Comparison of ENCODE assay signal across 8 cellular contexts in the genomic region with DNA sequence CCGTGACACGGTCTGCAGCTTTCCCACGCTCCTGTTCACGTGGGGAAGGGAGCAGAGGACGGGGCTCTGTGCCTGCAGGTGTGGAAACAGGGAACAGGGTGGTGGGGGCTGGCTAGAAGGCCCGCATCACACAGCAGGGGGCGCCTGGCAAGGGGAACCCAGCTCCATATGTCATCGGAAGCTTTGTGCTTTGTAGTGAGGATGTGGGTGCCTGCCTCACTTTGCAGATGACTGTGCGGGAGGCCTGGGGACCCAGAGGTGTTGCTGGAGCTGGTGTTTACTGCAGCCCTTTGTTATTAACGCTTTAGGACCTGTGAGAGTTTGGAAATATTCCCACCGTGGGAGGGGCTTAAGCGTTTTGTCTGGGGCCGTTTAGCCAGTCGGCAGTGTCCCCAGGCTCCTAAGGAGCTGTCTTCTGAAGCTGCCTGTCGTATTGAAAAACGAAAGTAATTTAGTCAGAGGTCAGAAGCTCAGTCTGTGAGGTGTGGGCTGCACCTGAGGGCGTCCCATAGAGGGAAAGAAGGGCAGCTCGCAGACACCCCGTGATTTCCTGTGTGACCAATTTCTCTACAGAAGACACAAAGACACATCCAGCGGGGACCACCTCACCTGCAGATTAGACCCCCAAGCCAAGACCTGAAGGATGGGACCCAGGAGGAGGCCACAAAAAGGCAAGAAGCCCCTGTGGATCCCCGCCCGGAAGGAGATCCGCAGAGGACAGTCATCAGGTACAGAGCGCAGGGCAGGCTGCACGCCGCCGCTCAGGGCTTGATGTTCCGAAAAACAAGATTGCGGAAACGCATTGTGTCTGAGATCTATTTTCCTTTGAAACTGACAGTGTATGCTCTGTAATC. TPM values are rescaled to one million over a fixed set of nuclear protein-coding genes. Genes with fewer than 3 reads are reported as not detected.
A peak's percentile ranks its signal among the peaks of the same experiment; 100 is the strongest.
DNase-seq lines count a peak whose midpoint lies in the region; ATAC-seq and TF ChIP-seq lines count a peak whose summit lies in the region.

No MANE protein-coding gene starts in this region.

- no peak for TF ChIP-seq POLR2A in tibial nerve (IDR thresholded peaks at IDR 0.05)
- no peak for TF ChIP-seq POLR2A in testis (IDR thresholded peaks at IDR 0.05)

- H3K36me3 ChIP-seq in WERI-Rb-1 = peaks cover 56% of the 10 kb centered on the region
- H3K36me3 ChIP-seq in colonic mucosa = no peaks in the 10 kb centered on the region
- H3K36me3 ChIP-seq in tibial nerve = peaks cover 0 to 97% (median 8%) of the 10 kb centered on the region in 3 donors
- no peaks in the 10 kb centered on the region for H3K36me3 ChIP-seq in testis (ENCODE audit: low read depth, missing control alignments)

- intact Hi-C loops in colonic mucosa (cut with DNase I) = no loop called here
- intact Hi-C loops in testis (cut with DNase I; ENCODE audit: low total_unique reads) = no loop called here

- 75 to 76% methylated on average over 30 of the region's 30 CpGs for WGBS in tibial nerve, 2 donors
- WGBS in testis, 2 donors = 84 to 87% methylated on average over 27 to 30 of the region's 30 CpGs

- H3K4me3 ChIP-seq in WERI-Rb-1 (ENCODE audit: low read depth, low read length) (no peak overlapping the region), colonic mucosa (no peak overlapping the region), tibial nerve (no peak overlapping the region), testis (no peak overlapping the region)

- no peaks in the 10 kb centered on the region for H3K4me1 ChIP-seq in colonic mucosa
- no peaks in the 10 kb centered on the region for H3K4me1 ChIP-seq in tibial nerve
- no peaks in the 10 kb centered on the region for H3K4me1 ChIP-seq in testis

- peak overlapping the region in 1 of 2 donors; percentile 16 for H3K9ac ChIP-seq in colonic mucosa (ENCODE audit: low read depth in 2 of 2, low read length in 2 of 2)

- peak; percentile 64 for TF ChIP-seq CTCF in WERI-Rb-1 (IDR thresholded peaks at IDR 0.05; ENCODE audit: low read depth, low read length)
- no peak for TF ChIP-seq CTCF in colonic mucosa (IDR thresholded peaks at IDR 0.05)
- TF ChIP-seq CTCF in tibial nerve (IDR thresholded peaks at IDR 0.05) = peak in 1 of 5 experiments; percentile 26
- no peak for TF ChIP-seq CTCF in testis (IDR thresholded peaks at IDR 0.05)

- TF ChIP-seq EP300 in tibial nerve (IDR thresholded peaks at IDR 0.05) = no peak

- H3K27me3 ChIP-seq in WERI-Rb-1 (ENCODE audit: insufficient read depth, low read depth, severe bottlenecking) (no peaks in the 10 kb centered on the region), colonic mucosa (no peaks in the 10 kb centered on the region), tibial nerve (no peaks in the 10 kb centered on the region), testis (no peaks in the 10 kb centered on the region)

- H3K9me3 ChIP-seq in WERI-Rb-1 (ENCODE audit: severe bottlenecking) = no peaks in the 10 kb centered on the region
- H3K9me3 ChIP-seq in colonic mucosa = no peaks in the 10 kb centered on the region
- no peaks in the 10 kb centered on the region for H3K9me3 ChIP-seq in tibial nerve
- H3K9me3 ChIP-seq in testis = no peaks in the 10 kb centered on the region

- peak; percentile 73 for DNase-seq in WERI-Rb-1
- DNase-seq in colonic mucosa = no peak
- DNase-seq in stimulated activated CD8-positive, alpha-beta memory T cell treated with anti-CD3 and anti-CD28 coated beads, Interleukin-4, amount 100 ng/mL, for 24 hours (ENCODE audit: low read depth) = peak; percentile 73
- no peak for DNase-seq in tibial nerve (ENCODE audit: low spot score in 2 of 2)
- no peak for DNase-seq in ureter (ENCODE audit: low spot score)
- DNase-seq in testis = no peak

- H3K27ac ChIP-seq in WERI-Rb-1 = peak overlapping the region; percentile 35
- H3K27ac ChIP-seq in colonic mucosa = peak overlapping the region; percentile 17
- peak overlapping the region in 1 of 4 donors; percentile 65 for H3K27ac ChIP-seq in tibial nerve
- H3K27ac ChIP-seq in testis = no peak overlapping the region

- peak; percentile 67 for ATAC-seq in GM18873 (IDR thresholded peaks at IDR 0.05; ENCODE audit: low FRiP score, unreplicated experiment)
- peak; percentile 88 for ATAC-seq in HG02938 (IDR thresholded peaks at IDR 0.05; ENCODE audit: unreplicated experiment)

RNA-seq across cellular contexts. Expression of gene MAN1B1, which starts 9.1 kb away (rescaled TPM):
- total RNA-seq in colonic mucosa (10 to 100 TPM; 43.5 to 52.6 TPM), tibial nerve (10 to 100 TPM; 47.3 to 58.1 (median 52.1) TPM), ureter (57.8 TPM), testis (100 to 1,000 TPM; 122 to 124 TPM)
- polyA plus RNA-seq in testis (ENCODE audit: insufficient read depth, low read depth, low replicate concordance) = 62.2 TPM

RNA-seq across cellular contexts. Expression of gene UAP1L1, which starts 18.6 kb away (rescaled TPM):
- total RNA-seq in colonic mucosa = 10 to 100 TPM in 1 of 2 donors, 1 to 10 TPM in 1; 9.0 to 13.0 TPM
- total RNA-seq in tibial nerve = 10 to 100 TPM in 2 of 4 donors, 1 to 10 TPM in 2; 8.1 to 20.7 (median 12.3) TPM
- total RNA-seq in ureter = 12.7 TPM
- total RNA-seq in testis = 10 to 100 TPM in 1 of 2 donors, 1 to 10 TPM in 1; 7.2 to 10.1 TPM
- polyA plus RNA-seq in testis (ENCODE audit: insufficient read depth, low read depth, low replicate concordance) = 6.9 TPM

RNA-seq across cellular contexts. Expression of gene DPP7, which starts 18.6 kb away (rescaled TPM):
- 10 to 100 TPM; 46.2 to 52.5 TPM for total RNA-seq in colonic mucosa
- total RNA-seq in tibial nerve = 100 to 1,000 TPM in 3 of 4 donors, 10 to 100 TPM in 1; 74.7 to 272 (median 145) TPM
- 157 TPM for total RNA-seq in ureter
- total RNA-seq in testis = 100 to 1,000 TPM; 207 to 215 TPM
- 242 TPM for polyA plus RNA-seq in testis (ENCODE audit: insufficient read depth, low read depth, low replicate concordance)

RNA-seq across cellular contexts. Expression of gene SAPCD2, which starts 25.5 kb away (rescaled TPM):
- 10 to 100 TPM; 19.2 to 57.8 TPM for total RNA-seq in colonic mucosa
- under 1 TPM in 2 of 4 donors, not detected in 2; 0.22 to 0.90 TPM for total RNA-seq in tibial nerve
- 1.6 TPM for total RNA-seq in ureter
- 1 to 10 TPM; 1.4 to 1.7 TPM for total RNA-seq in testis
- 0.78 TPM for polyA plus RNA-seq in testis (ENCODE audit: insufficient read depth, low read depth, low replicate concordance)

RNA-seq across cellular contexts. Expression of gene ENTPD2, which starts 42.0 kb away (rescaled TPM):
- 10 to 100 TPM; 20.5 to 22.1 TPM for total RNA-seq in colonic mucosa
- total RNA-seq in tibial nerve = 10 to 100 TPM in 3 of 4 donors, 1 to 10 TPM in 1; 7.0 to 21.0 (median 18.1) TPM
- 1.3 TPM for total RNA-seq in ureter
- 1 to 10 TPM; 5.7 to 9.6 TPM for total RNA-seq in testis
- 8.5 TPM for polyA plus RNA-seq in testis (ENCODE audit: insufficient read depth, low read depth, low replicate concordance)

Comparison
In these comparisons a context has a peak if more than half of its experiments do, and no peak if none do; other contexts are left out.
1. DNase-seq: peak in WERI-Rb-1 (single experiment) and stimulated activated CD8-positive, alpha-beta memory T cell treated with anti-CD3 and anti-CD28 coated beads, Interleukin-4, amount 100 ng/mL, for 24 hours (single experiment); none in colonic mucosa (single experiment), tibial nerve (0 of 2), ureter (single experiment) and testis (single experiment).
2. H3K27ac ChIP-seq: peak in WERI-Rb-1 (single experiment) and colonic mucosa (single experiment); none in testis (0 of 2).